Comparison of ENCODE assay signal across 20 cellular contexts in genomic region chr11:19101803-19102520, GRCh38. TPM values are rescaled to one million over a fixed set of nuclear protein-coding genes. Genes with fewer than 3 reads are reported as not detected.
A peak's percentile ranks its signal among the peaks of the same experiment; 100 is the strongest.
DNase-seq lines count a peak whose midpoint lies in the region; TF ChIP-seq lines count a peak whose summit lies in the region.
"Had no signal": no experiment of that assay in that cellular context is flagged by ENCODE, and none has a peak within 500 bp of the region (broad histone marks: within the 10 kb centered on the region; RNA-seq: fewer than 3 reads in every experiment).

No MANE protein-coding gene starts in this region.

- H3K4me1 ChIP-seq in mesenchymal stem cell (ENCODE audit: control insufficient read depth, insufficient read depth, low read depth, low read length), result peaks cover 2% of the 10 kb centered on the region
- H3K4me1 ChIP-seq: neural progenitor cell had no signal

- WGBS in mesenchymal stem cell, result 22% methylated on average over 3 of the region's 4 CpGs

- no peak overlapping the region for H3K14ac ChIP-seq in mesenchymal stem cell (ENCODE audit: low read length in 2 of 2)

- H3K79me1 ChIP-seq in mesenchymal stem cell (replicated peaks; ENCODE audit: low read length, poor library complexity, severe bottlenecking), result no peaks in the 10 kb centered on the region

- no peak overlapping the region for H3K18ac ChIP-seq in mesenchymal stem cell (ENCODE audit: low read depth in 1 of 2, low read length in 2 of 2)

- no peaks in the 10 kb centered on the region for H3K9me3 Mint-ChIP-seq in activated CD4-positive, alpha-beta memory T cell treated with anti-CD3 and anti-CD28 coated beads, Interleukin-2, amount 10 ng/mL, durations not matched to agents 7 days and 5 days
- H3K9me3 Mint-ChIP-seq in glutamatergic neuron (ENCODE audit: unreplicated experiment), result no peaks in the 10 kb centered on the region
- H3K9me3 Mint-ChIP-seq: neural progenitor cell had no signal

- peaks cover 11% of the 10 kb centered on the region for H3K27me3 Mint-ChIP-seq in activated CD4-positive, alpha-beta memory T cell treated with anti-CD3 and anti-CD28 coated beads, Interleukin-2, amount 10 ng/mL, durations not matched to agents 7 days and 5 days
- H3K27me3 Mint-ChIP-seq in glutamatergic neuron (ENCODE audit: unreplicated experiment), result no peaks in the 10 kb centered on the region

- H3K4me1 Mint-ChIP-seq in activated CD4-positive, alpha-beta memory T cell treated with anti-CD3 and anti-CD28 coated beads, Interleukin-2, amount 10 ng/mL, durations not matched to agents 7 days and 5 days, result no peaks in the 10 kb centered on the region
- no peaks in the 10 kb centered on the region for H3K4me1 Mint-ChIP-seq in glutamatergic neuron (ENCODE audit: low read depth, unreplicated experiment)
- H3K4me1 Mint-ChIP-seq: neural progenitor cell, T-cell had no signal

- H3K9me3 ChIP-seq in mesenchymal stem cell (ENCODE audit: control insufficient read depth, low read length), result peaks cover 7% of the 10 kb centered on the region
- H3K9me3 ChIP-seq: Peyer's patch had no signal

- H2AK5ac ChIP-seq in mesenchymal stem cell (ENCODE audit: low read length, severe bottlenecking), result no peak overlapping the region

- H3K23ac ChIP-seq in mesenchymal stem cell (ENCODE audit: low read length in 2 of 2), result no peak overlapping the region

- H3K27ac Mint-ChIP-seq in activated CD4-positive, alpha-beta memory T cell treated with anti-CD3 and anti-CD28 coated beads, Interleukin-2, amount 10 ng/mL, durations not matched to agents 7 days and 5 days, result no peak overlapping the region
- H3K27ac Mint-ChIP-seq in glutamatergic neuron (ENCODE audit: unreplicated experiment), result no peak overlapping the region
- H3K27ac Mint-ChIP-seq: neural progenitor cell, T-cell had no signal

- no peak overlapping the region for H2BK12ac ChIP-seq in mesenchymal stem cell (ENCODE audit: low read length in 2 of 2)

- H3K4me3 Mint-ChIP-seq in activated CD4-positive, alpha-beta memory T cell treated with anti-CD3 and anti-CD28 coated beads, Interleukin-2, amount 10 ng/mL, durations not matched to agents 7 days and 5 days, result no peak overlapping the region
- H3K4me3 Mint-ChIP-seq in glutamatergic neuron (ENCODE audit: unreplicated experiment), result no peak overlapping the region
- H3K4me3 Mint-ChIP-seq: neural progenitor cell, T-cell had no signal

- H3K4ac ChIP-seq in mesenchymal stem cell (ENCODE audit: low read depth in 1 of 2, low read length in 2 of 2), result no peak overlapping the region

- no peak overlapping the region for H2BK5ac ChIP-seq in mesenchymal stem cell (ENCODE audit: low read depth, low read length, poor library complexity, severe bottlenecking)

- H2BK120ac ChIP-seq in mesenchymal stem cell (ENCODE audit: low read depth, low read length), result no peak overlapping the region

- H3K36me3 ChIP-seq in mesenchymal stem cell (ENCODE audit: control insufficient read depth in 1 of 2, insufficient read depth in 2 of 2, low read depth in 1 of 2, low read length in 2 of 2), result no peaks in the 10 kb centered on the region
- H3K36me3 ChIP-seq: neural progenitor cell, Peyer's patch had no signal

- no peak overlapping the region for H3K9ac ChIP-seq in mesenchymal stem cell (ENCODE audit: low read length)
- H3K9ac ChIP-seq: neural progenitor cell had no signal

- no peak for TF ChIP-seq CTCF in RWPE1 (conservative IDR thresholded peaks at IDR 0.05; ENCODE audit: low read depth)
- TF ChIP-seq CTCF in glutamatergic neuron (IDR thresholded peaks at IDR 0.05; ENCODE audit: partially characterized antibody, unreplicated experiment), result no peak

- H2AFZ ChIP-seq in mesenchymal stem cell (ENCODE audit: low read depth, low read length), result no peak overlapping the region
- H2AFZ ChIP-seq: neural progenitor cell had no signal

- H3K27me3 ChIP-seq in mesenchymal stem cell (ENCODE audit: control insufficient read depth in 1 of 2, insufficient read depth in 1 of 2, low read length in 2 of 2), result peaks cover 38 to 90% of the 10 kb centered on the region in 2 experiments
- H3K27me3 ChIP-seq: neural progenitor cell, Peyer's patch had no signal

- no peaks in the 10 kb centered on the region for H3K36me3 Mint-ChIP-seq in activated CD4-positive, alpha-beta memory T cell treated with anti-CD3 and anti-CD28 coated beads, Interleukin-2, amount 10 ng/mL, durations not matched to agents 7 days and 5 days (ENCODE audit: low read depth)
- H3K36me3 Mint-ChIP-seq in glutamatergic neuron (ENCODE audit: unreplicated experiment), result no peaks in the 10 kb centered on the region
- H3K36me3 Mint-ChIP-seq: neural progenitor cell, T-cell had no signal

- H4K91ac ChIP-seq in mesenchymal stem cell (ENCODE audit: low read length), result no peak overlapping the region

- H4K8ac ChIP-seq in mesenchymal stem cell (ENCODE audit: low read length), result no peak overlapping the region

- H2BK15ac ChIP-seq in mesenchymal stem cell (ENCODE audit: low read depth, poor library complexity, severe bottlenecking), result no peak overlapping the region

- POLR2A ChIA-PET in RWPE1 (lab: Yijun Ruan, JAX; ENCODE audit: low non-redundant PET), result interaction anchor here (1.2 kb wide), 1 partner anchor 23 kb away, joined by 7 read pairs; no protein-coding TSS in a partner anchor
- POLR2A ChIA-PET in activated CD4-positive, alpha-beta memory T cell treated with anti-CD3 and anti-CD28 coated beads, Interleukin-2, amount 10 ng/mL, durations not matched to agents 7 days and 5 days (lab: Charles Lee), result no interaction called here

- no peak overlapping the region for H3K27ac ChIP-seq in RWPE1
- H3K27ac ChIP-seq in mesenchymal stem cell (ENCODE audit: low read length, poor library complexity, severe bottlenecking), result no peak overlapping the region
- H3K27ac ChIP-seq: neural progenitor cell had no signal

- H3K4me3 ChIP-seq in mesenchymal stem cell (ENCODE audit: insufficient read depth in 1 of 2, low read depth in 1 of 2, low read length in 2 of 2), result no peak overlapping the region
- H3K4me3 ChIP-seq: neural progenitor cell had no signal

- H3K4me2 ChIP-seq in mesenchymal stem cell (ENCODE audit: low read length, poor library complexity, severe bottlenecking), result no peak overlapping the region
- H3K4me2 ChIP-seq: neural progenitor cell had no signal

- DNase-seq in DMS79 (lab: John Stamatoyannopoulos, UW), result peak; percentile 78
- DNase-seq in NCI-H187 treated with DMSO at 0.1 percent for 48 hours (lab: John Stamatoyannopoulos, UW), result peak; percentile 76
- DNase-seq in RWPE1 (ENCODE audit: low spot score), result peak; percentile 64
- DNase-seq in mesenchymal stem cell, result peak; percentile 25
- DNase-seq in UCSD-AML1 (lab: John Stamatoyannopoulos, UW; ENCODE audit: unreplicated experiment), result no peak
- no peak for DNase-seq in activated CD4-positive, alpha-beta memory T cell treated with anti-CD3 and anti-CD28 coated beads, Interleukin-2, amount 10 ng/mL, durations not matched to agents 7 days and 5 days
- DNase-seq in activated CD4-positive, CD25-positive, alpha-beta regulatory T cell treated with anti-CD3 and anti-CD28 coated beads, Interleukin-2, amount 50 U/mL, for 72 hours, result no peak
- DNase-seq in glutamatergic neuron, result no peak
- DNase-seq: activated effector memory CD4-positive, alpha-beta T cell treated with Interleukin-2 at 50 U/mL for 16 hours; AML-193; anterior cingulate cortex; Kasumi-1; mesendoderm; NCI-H2171; retina; stimulated activated CD4-positive, alpha-beta T cell treated with anti-CD3 and anti-CD28 coated beads, Interleukin-2, amount 100 ng/mL, for 24 hours; T-cell had no signal

- CTCF ChIA-PET in RWPE1 (lab: Yijun Ruan, JAX), result interaction anchor here (0.6 to 1.8 kb wide), 4 partner anchors 8 to 31 kb away, joined by 3 to 4 read pairs (median 3); no protein-coding TSS in a partner anchor
- CTCF ChIA-PET in activated CD4-positive, alpha-beta memory T cell treated with anti-CD3 and anti-CD28 coated beads, Interleukin-2, amount 10 ng/mL, durations not matched to agents 7 days and 5 days (lab: Charles Lee), result no interaction called here

RNA-seq across cellular contexts. Expression of gene ZDHHC13, which starts 15.0 kb away (rescaled TPM):
- 6.4 TPM for polyA plus RNA-seq in mesenchymal stem cell (2013, experiment 1 of 2)
- 6.9 TPM for polyA plus RNA-seq in mesenchymal stem cell (2013, experiment 2 of 2)
- 10 to 100 TPM; 26.7 to 26.8 TPM for total RNA-seq in activated CD4-positive, alpha-beta memory T cell treated with anti-CD3 and anti-CD28 coated beads, Interleukin-2, amount 10 ng/mL, durations not matched to agents 7 days and 5 days
- total RNA-seq in glutamatergic neuron (ENCODE audit: unreplicated experiment), result 21.9 TPM

RNA-seq across cellular contexts. Expression of gene MRGPRX2, which starts 41.4 kb away (rescaled TPM):
- not detected for polyA plus RNA-seq in mesenchymal stem cell (2013, experiment 1 of 2)
- polyA plus RNA-seq in mesenchymal stem cell (2013, experiment 2 of 2), result not detected
- total RNA-seq in activated CD4-positive, alpha-beta memory T cell treated with anti-CD3 and anti-CD28 coated beads, Interleukin-2, amount 10 ng/mL, durations not matched to agents 7 days and 5 days, result not detected
- total RNA-seq in glutamatergic neuron (ENCODE audit: unreplicated experiment), result not detected
- total RNA-seq: Peyer's patch, T-cell, temporal lobe had no signal

Comparison
In these comparisons a context has a peak if more than half of its experiments do, and no peak if none do; other contexts are left out.
1. DNase-seq: peak in DMS79 (single experiment), NCI-H187 treated with DMSO at 0.1 percent for 48 hours (single experiment), RWPE1 (single experiment) and mesenchymal stem cell (single experiment); none in UCSD-AML1 (single experiment), activated CD4-positive, alpha-beta memory T cell treated with anti-CD3 and anti-CD28 coated beads, Interleukin-2, amount 10 ng/mL, durations not matched to agents 7 days and 5 days (single experiment), activated CD4-positive, CD25-positive, alpha-beta regulatory T cell treated with anti-CD3 and anti-CD28 coated beads, Interleukin-2, amount 50 U/mL, for 72 hours (single experiment) and glutamatergic neuron (single experiment).